1 cellular context compared by ENCODE assay signal in the genomic region with DNA sequence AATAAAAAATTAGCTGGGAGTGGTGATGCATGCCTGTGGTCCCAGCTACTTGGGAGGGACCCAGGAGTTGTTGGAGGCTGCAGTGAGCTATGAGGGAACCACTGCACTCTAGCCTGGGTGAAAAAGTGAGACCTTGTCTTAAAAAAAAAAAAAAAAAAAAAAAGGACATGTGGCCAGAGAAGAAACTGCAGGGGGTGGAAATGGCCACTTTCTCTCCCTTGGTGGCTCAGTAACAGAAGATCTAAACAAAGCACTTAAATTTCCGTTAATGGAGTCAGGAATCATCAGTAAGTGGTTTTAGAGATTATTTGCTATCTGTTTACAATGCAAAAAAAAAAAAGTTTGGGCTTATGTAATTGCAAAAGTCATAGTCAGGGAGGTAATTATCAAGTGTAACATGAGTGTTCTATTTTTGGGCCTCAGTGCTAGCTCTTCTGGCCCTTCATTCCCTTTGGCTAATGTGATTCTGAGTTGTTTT.
A peak's percentile ranks its signal among the peaks of the same experiment; 100 is the strongest.
TF ChIP-seq lines count a peak whose summit lies in the region.

No MANE protein-coding gene starts in this region.

TF ChIP-seq in HepG2, 621 proteins besides CTCF, POLR2A, EP300 and RAD21:
- TF ChIP-seq, protein P1, sequence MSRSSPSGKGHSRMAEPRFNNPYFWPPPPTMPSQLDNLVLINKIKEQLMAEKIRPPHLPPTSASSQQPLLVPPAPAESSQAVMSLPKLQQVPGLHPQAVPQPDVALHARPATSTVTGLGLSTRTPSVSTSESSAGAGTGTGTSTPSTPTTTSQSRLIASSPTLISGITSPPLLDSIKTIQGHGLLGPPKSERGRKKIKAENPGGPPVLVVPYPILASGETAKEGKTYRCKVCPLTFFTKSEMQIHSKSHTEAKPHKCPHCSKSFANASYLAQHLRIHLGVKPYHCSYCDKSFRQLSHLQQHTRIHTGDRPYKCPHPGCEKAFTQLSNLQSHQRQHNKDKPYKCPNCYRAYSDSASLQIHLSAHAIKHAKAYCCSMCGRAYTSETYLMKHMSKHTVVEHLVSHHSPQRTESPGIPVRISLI (CRISPR knock-in tag; IDR thresholded peaks at IDR 0.05; ENCODE audit: borderline replicate concordance): peak; percentile 72; the same call in 1 of the 2 replicates
- no peak for TF ChIP-seq SIX4 (CRISPR knock-in tag; IDR thresholded peaks at IDR 0.05)
- TF ChIP-seq, protein P2, sequence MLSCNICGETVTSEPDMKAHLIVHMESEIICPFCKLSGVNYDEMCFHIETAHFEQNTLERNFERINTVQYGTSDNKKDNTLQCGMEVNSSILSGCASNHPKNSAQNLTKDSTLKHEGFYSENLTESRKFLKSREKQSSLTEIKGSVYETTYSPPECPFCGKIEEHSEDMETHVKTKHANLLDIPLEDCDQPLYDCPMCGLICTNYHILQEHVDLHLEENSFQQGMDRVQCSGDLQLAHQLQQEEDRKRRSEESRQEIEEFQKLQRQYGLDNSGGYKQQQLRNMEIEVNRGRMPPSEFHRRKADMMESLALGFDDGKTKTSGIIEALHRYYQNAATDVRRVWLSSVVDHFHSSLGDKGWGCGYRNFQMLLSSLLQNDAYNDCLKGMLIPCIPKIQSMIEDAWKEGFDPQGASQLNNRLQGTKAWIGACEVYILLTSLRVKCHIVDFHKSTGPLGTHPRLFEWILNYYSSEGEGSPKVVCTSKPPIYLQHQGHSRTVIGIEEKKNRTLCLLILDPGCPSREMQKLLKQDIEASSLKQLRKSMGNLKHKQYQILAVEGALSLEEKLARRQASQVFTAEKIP (CRISPR knock-in tag; IDR thresholded peaks at IDR 0.05; ENCODE audit: borderline replicate concordance): no peak
TF ChIP-seq in HepG2: peak in this region for 1.
